Comparison of ENCODE assay signal across 8 cellular contexts in the genomic region with DNA sequence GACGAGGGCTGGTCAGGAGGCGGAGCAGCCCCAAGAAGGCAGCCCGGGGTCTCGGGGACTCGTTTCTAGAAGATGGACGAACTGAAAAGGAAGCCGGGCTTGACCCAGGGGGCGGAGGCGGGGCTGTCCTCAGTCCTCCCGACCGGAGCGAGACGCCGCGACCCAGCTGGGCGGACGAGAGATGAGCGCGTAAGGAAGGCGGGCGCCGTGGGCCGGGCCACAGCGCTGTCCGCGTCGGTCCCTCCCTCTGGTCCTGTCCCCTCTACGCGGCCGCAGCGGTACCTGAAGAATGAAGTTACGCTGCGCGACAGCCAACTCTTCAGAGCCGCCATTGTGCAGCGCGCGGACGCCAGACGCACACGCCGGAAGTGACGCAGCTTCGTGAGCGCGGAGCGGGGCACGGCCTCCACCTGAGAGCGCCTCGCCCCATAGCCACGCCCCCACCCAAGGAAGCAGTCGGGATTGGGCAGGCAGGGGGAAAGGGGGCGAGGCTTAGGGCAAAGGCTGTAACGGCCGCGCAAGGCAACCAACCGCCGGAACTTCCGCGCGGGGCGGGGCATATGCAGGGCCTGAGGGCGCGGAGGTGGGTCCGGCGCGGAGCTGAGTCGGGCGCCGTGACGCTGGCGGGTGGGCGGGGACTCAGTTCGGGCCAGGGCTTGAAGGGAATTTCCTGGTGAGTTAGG. TPM values are rescaled to one million over a fixed set of nuclear protein-coding genes. Genes with fewer than 3 reads are reported as not detected.
DNase-seq lines count a peak whose midpoint lies in the region; ATAC-seq, FAIRE-seq and TF ChIP-seq lines count a peak whose summit lies in the region.

DIABLO (minus strand) TSS at position 370 of the 683 bp plus-strand sequence; CDS start at position 332, 38 bp downstream.

- H3K36me3 ChIP-seq in BE2C: peaks cover 38% of the 10 kb centered on the region

- peaks cover 10% of the 10 kb centered on the region for H3K4me1 ChIP-seq in BE2C

- DNase-seq in BE2C: peak; percentile 100
- peak; percentile 83 for DNase-seq in GM19240 (ENCODE audit: insufficient read length, low spot score)
- DNase-seq in NCI-H526 (lab: John Stamatoyannopoulos, UW): peak; percentile 98 to 100
- DNase-seq in activated CD4-positive, alpha-beta T cell treated with anti-CD3 and anti-CD28 coated beads for 48 hours: peak; percentile 100
- peak; percentile 100 for DNase-seq in kidney tubule cell (ENCODE audit: low spot score)
- DNase-seq in stimulated activated CD4-positive, alpha-beta T cell treated with anti-CD3 and anti-CD28 coated beads, Interleukin-1b, Interleukin-23, amount 100 ng/mL, for 24 hours (ENCODE audit: low read depth in 4 of 4, low spot score in 1 of 4): peak; percentile 98 to 100 (median 100)

- H3K4me3 ChIP-seq in BE2C (ENCODE audit: low read depth, low read length): peak within 1 kb of the TSS; percentile 94

- H3K27me3 ChIP-seq in BE2C: no peaks in the 10 kb centered on the region

- peak; percentile 75 for FAIRE-seq in colon (lab: Jason Lieb, UNC)

- H3K9me3 ChIP-seq in BE2C: no peaks in the 10 kb centered on the region

- TF ChIP-seq CTCF in BE2C (IDR thresholded peaks at IDR 0.05; ENCODE audit: low read depth, low read length): no peak

- peak; percentile 94 for ATAC-seq in HG03460 (IDR thresholded peaks at IDR 0.05; ENCODE audit: unreplicated experiment)

RNA-seq across cellular contexts. Expression of gene DIABLO, which starts in this region (rescaled TPM):
- 182 TPM for polyA plus RNA-seq in BE2C (2012; ENCODE audit: insufficient read depth, insufficient read length, low read depth)

Comparison
In these comparisons a context has a peak if more than half of its experiments do, and no peak if none do; other contexts are left out.
1. Peak in every context shown above with its lines: DNase-seq, ATAC-seq and H3K4me3 ChIP-seq.